In the genomic region with DNA sequence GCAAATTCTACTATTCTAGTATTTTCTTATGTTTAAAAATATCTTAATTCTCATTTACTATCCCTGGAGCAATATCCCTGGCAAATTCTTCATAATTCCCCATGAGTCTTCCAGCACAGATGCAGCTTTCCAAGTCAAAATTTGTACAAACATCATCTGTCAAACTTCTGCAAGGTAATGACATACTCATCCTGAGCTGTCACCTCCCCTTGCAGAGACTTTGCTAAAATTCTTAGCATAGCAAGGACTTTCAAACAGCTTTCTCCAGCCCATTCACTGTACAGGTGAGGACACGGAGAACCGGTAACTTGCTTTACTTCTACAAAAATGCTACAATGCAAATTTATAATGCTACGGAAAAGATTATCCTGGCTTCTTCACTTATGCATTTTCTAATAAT, we compare ENCODE assay signal across 19 cellular contexts.
"Had no signal": no experiment of that assay in that cellular context is flagged by ENCODE, and none has a peak within 500 bp of the region (broad histone marks: within the 10 kb centered on the region; RNA-seq: fewer than 3 reads in every experiment).

No MANE protein-coding gene starts in this region.

- H3K4me3 ChIP-seq: breast epithelium, dorsolateral prefrontal cortex, mucosa of descending colon, upper lobe of left lung had no signal

- DNase-seq: activated CD4-positive, alpha-beta T cell treated with anti-CD3 and anti-CD28 coated beads, Interleukin-2, amount 50 U/mL, for 1 hour; activated CD4-positive, CD25-positive, alpha-beta regulatory T cell; activated CD8-positive, alpha-beta memory T cell treated with anti-CD3 and anti-CD28 coated beads for 24 hours; activated gamma-delta T cell treated with Interleukin-2 at 50 U/mL for 16 hours; activated naive CD8-positive, alpha-beta T cell treated with anti-CD3 and anti-CD28 coated beads, Interleukin-2, amount 10 ng/mL, durations not matched to agents 7 days and 5 days; aorta; endodermal cell; erythroblast; islet precursor cell; mucosa of descending colon; naive thymus-derived CD4-positive, alpha-beta T cell; stimulated activated CD4-positive, alpha-beta T cell treated with anti-CD3 and anti-CD28 coated beads, Interleukin-2, amount 100 ng/mL, for 48 hours; stimulated activated naive B cell treated with anti-CD40 and anti-IgM and Interleukin-4, amounts not matched to agents 10 μg/mL and 1 μg/mL and 100 μg/mL, for 72 hours; T-helper 2 cell; upper lobe of left lung had no signal

- ATAC-seq: left lobe of liver; naive thymus-derived CD4-positive, alpha-beta T cell had no signal

- H2AFZ ChIP-seq: parathyroid adenoma had no signal

- H3K36me3 ChIP-seq: breast epithelium, upper lobe of left lung had no signal

- H3K27me3 Mint-ChIP-seq: stimulated activated naive B cell treated with anti-CD40 and anti-IgM and Interleukin-4, amounts not matched to agents 10 μg/mL and 1 μg/mL and 100 μg/mL, for 72 hours had no signal

- H3K9ac ChIP-seq: parathyroid adenoma had no signal

- H3K4me3 Mint-ChIP-seq: activated naive CD8-positive, alpha-beta T cell treated with anti-CD3 and anti-CD28 coated beads, Interleukin-2, amount 10 ng/mL, durations not matched to agents 7 days and 5 days; endodermal cell; naive thymus-derived CD4-positive, alpha-beta T cell; stimulated activated naive B cell treated with anti-CD40 and anti-IgM and Interleukin-4, amounts not matched to agents 10 μg/mL and 1 μg/mL and 100 μg/mL, for 72 hours had no signal

- H3K27ac ChIP-seq: parathyroid adenoma, upper lobe of left lung had no signal

- H3K27me3 ChIP-seq: breast epithelium, dorsolateral prefrontal cortex, upper lobe of left lung had no signal

- H3K79me2 ChIP-seq: parathyroid adenoma had no signal

- H3K4me1 ChIP-seq: parathyroid adenoma had no signal

- H3K9me3 Mint-ChIP-seq: activated naive CD8-positive, alpha-beta T cell treated with anti-CD3 and anti-CD28 coated beads, Interleukin-2, amount 10 ng/mL, durations not matched to agents 7 days and 5 days; endodermal cell; naive thymus-derived CD4-positive, alpha-beta T cell; stimulated activated naive B cell treated with anti-CD40 and anti-IgM and Interleukin-4, amounts not matched to agents 10 μg/mL and 1 μg/mL and 100 μg/mL, for 72 hours had no signal

- H3K27ac Mint-ChIP-seq: activated naive CD8-positive, alpha-beta T cell treated with anti-CD3 and anti-CD28 coated beads, Interleukin-2, amount 10 ng/mL, durations not matched to agents 7 days and 5 days; endodermal cell; naive thymus-derived CD4-positive, alpha-beta T cell; stimulated activated naive B cell treated with anti-CD40 and anti-IgM and Interleukin-4, amounts not matched to agents 10 μg/mL and 1 μg/mL and 100 μg/mL, for 72 hours had no signal

- H3K9me3 ChIP-seq: breast epithelium, mucosa of descending colon, upper lobe of left lung had no signal

- H3K36me3 Mint-ChIP-seq: activated naive CD8-positive, alpha-beta T cell treated with anti-CD3 and anti-CD28 coated beads, Interleukin-2, amount 10 ng/mL, durations not matched to agents 7 days and 5 days; naive thymus-derived CD4-positive, alpha-beta T cell; stimulated activated naive B cell treated with anti-CD40 and anti-IgM and Interleukin-4, amounts not matched to agents 10 μg/mL and 1 μg/mL and 100 μg/mL, for 72 hours had no signal
